15 cellular contexts compared by ENCODE assay signal in the genomic region with DNA sequence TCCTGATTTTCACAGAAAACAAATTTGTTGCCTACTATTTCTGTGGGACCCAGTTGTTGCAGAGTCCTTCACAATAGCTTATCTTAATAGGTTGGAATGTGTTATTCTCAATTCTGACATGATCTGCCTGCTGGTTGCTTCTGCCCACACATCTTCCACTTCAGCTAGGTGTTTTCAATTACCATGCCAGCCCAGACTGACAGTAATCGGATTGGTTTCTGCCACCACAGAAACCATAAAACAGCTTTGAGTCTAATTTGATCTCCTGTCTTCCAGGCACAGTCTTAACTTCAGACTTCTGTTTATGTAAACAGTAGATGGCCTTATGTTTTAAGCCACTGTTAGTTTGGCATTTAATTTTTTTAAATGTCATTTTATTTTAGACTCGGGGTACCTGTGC.
A peak's percentile ranks its signal among the peaks of the same experiment; 100 is the strongest.
DNase-seq lines count a peak whose midpoint lies in the region; ATAC-seq, FAIRE-seq and TF ChIP-seq lines count a peak whose summit lies in the region.
"Had no signal": no experiment of that assay in that cellular context is flagged by ENCODE, and none has a peak within 500 bp of the region (broad histone marks: within the 10 kb centered on the region; RNA-seq: fewer than 3 reads in every experiment).

No MANE protein-coding gene starts in this region.

- ATAC-seq in stimulated activated effector memory CD8-positive, alpha-beta T cell treated with anti-CD3 and anti-CD28 coated beads, Interleukin-12 subunit alpha, Interleukin-12 subunit beta, amount 100 ng/mL, for 72 hours = peak; percentile 36
- ATAC-seq in GM18502 (IDR thresholded peaks at IDR 0.05; ENCODE audit: poor library complexity, unreplicated experiment) = no peak
- ATAC-seq: A549 had no signal

- H3K27ac ChIP-seq in WERI-Rb-1 = no peak overlapping the region
- H3K27ac ChIP-seq: C4-2B had no signal

- H3K27me3 Mint-ChIP-seq in type B pancreatic cell = no peaks in the 10 kb centered on the region

- DNase-seq in H54 (ENCODE audit: insufficient read length, low spot score) (no peak), NCI-H2227 (lab: John Stamatoyannopoulos, UW; ENCODE audit: unreplicated experiment) (peak; percentile 44), WERI-Rb-1 (peak; percentile 26), type B pancreatic cell (ENCODE audit: extremely low spot score, unreplicated experiment) (no peak), COR-L47 (lab: John Stamatoyannopoulos, UW) (no peak)
- no peak for DNase-seq in stimulated activated effector memory CD8-positive, alpha-beta T cell treated with anti-CD3 and anti-CD28 coated beads, Interleukin-12 subunit alpha, Interleukin-12 subunit beta, amount 100 ng/mL, for 72 hours (ENCODE audit: low spot score in 2 of 2)
- DNase-seq: BE2C; CD4-positive, alpha-beta memory T cell; DMS53; H7; IMR-90 had no signal

- TF ChIP-seq CTCF in WERI-Rb-1 (IDR thresholded peaks at IDR 0.05; ENCODE audit: low read depth, low read length) = no peak
- TF ChIP-seq CTCF in type B pancreatic cell (conservative IDR thresholded peaks at IDR 0.05) = no peak

- H3K9me3 ChIP-seq in WERI-Rb-1 (ENCODE audit: severe bottlenecking) = no peaks in the 10 kb centered on the region
- H3K9me3 ChIP-seq: A549, BE2C had no signal

- H3K36me3 ChIP-seq in WERI-Rb-1 = no peaks in the 10 kb centered on the region
- H3K36me3 ChIP-seq: BE2C had no signal

- H3K27ac Mint-ChIP-seq in stimulated activated effector memory CD8-positive, alpha-beta T cell treated with anti-CD3 and anti-CD28 coated beads, Interleukin-12 subunit alpha, Interleukin-12 subunit beta, amount 100 ng/mL, for 72 hours = no peak overlapping the region
- no peak overlapping the region for H3K27ac Mint-ChIP-seq in type B pancreatic cell
- H3K27ac Mint-ChIP-seq: CD4-positive, alpha-beta memory T cell had no signal

- no peak overlapping the region for H3K4me3 Mint-ChIP-seq in stimulated activated effector memory CD8-positive, alpha-beta T cell treated with anti-CD3 and anti-CD28 coated beads, Interleukin-12 subunit alpha, Interleukin-12 subunit beta, amount 100 ng/mL, for 72 hours
- H3K4me3 Mint-ChIP-seq in type B pancreatic cell = no peak overlapping the region
- H3K4me3 Mint-ChIP-seq: CD4-positive, alpha-beta memory T cell had no signal

- peak; percentile 6 for FAIRE-seq in H54 (lab: Jason Lieb, UNC)
- FAIRE-seq: A549, GM18507 had no signal

- H3K4me1 Mint-ChIP-seq in stimulated activated effector memory CD8-positive, alpha-beta T cell treated with anti-CD3 and anti-CD28 coated beads, Interleukin-12 subunit alpha, Interleukin-12 subunit beta, amount 100 ng/mL, for 72 hours = no peaks in the 10 kb centered on the region
- peaks cover 7% of the 10 kb centered on the region for H3K4me1 Mint-ChIP-seq in type B pancreatic cell (ENCODE audit: unreplicated experiment)
- H3K4me1 Mint-ChIP-seq: CD4-positive, alpha-beta memory T cell had no signal

- no peaks in the 10 kb centered on the region for H3K36me3 Mint-ChIP-seq in stimulated activated effector memory CD8-positive, alpha-beta T cell treated with anti-CD3 and anti-CD28 coated beads, Interleukin-12 subunit alpha, Interleukin-12 subunit beta, amount 100 ng/mL, for 72 hours
- H3K36me3 Mint-ChIP-seq in type B pancreatic cell = no peaks in the 10 kb centered on the region
- H3K36me3 Mint-ChIP-seq: CD4-positive, alpha-beta memory T cell had no signal

- H3K27me3 ChIP-seq in WERI-Rb-1 (ENCODE audit: insufficient read depth, low read depth, severe bottlenecking) = no peaks in the 10 kb centered on the region
- H3K27me3 ChIP-seq: BE2C had no signal

- TF ChIP-seq POLR2A in H54 (IDR thresholded peaks at IDR 0.05; ENCODE audit: low read depth, low read length) = no peak

- H3K9me3 Mint-ChIP-seq in stimulated activated effector memory CD8-positive, alpha-beta T cell treated with anti-CD3 and anti-CD28 coated beads, Interleukin-12 subunit alpha, Interleukin-12 subunit beta, amount 100 ng/mL, for 72 hours = no peaks in the 10 kb centered on the region
- H3K9me3 Mint-ChIP-seq in type B pancreatic cell = peaks cover 3% of the 10 kb centered on the region

- H3K4me3 ChIP-seq in WERI-Rb-1 (ENCODE audit: low read depth, low read length) = no peak overlapping the region
- H3K4me3 ChIP-seq: A549 had no signal

Comparison
In these comparisons a context has a peak if more than half of its experiments do, and no peak if none do; other contexts are left out.
1. DNase-seq: peak in NCI-H2227 (single experiment) and WERI-Rb-1 (single experiment); none in H54 (single experiment), stimulated activated effector memory CD8-positive, alpha-beta T cell treated with anti-CD3 and anti-CD28 coated beads, Interleukin-12 subunit alpha, Interleukin-12 subunit beta, amount 100 ng/mL, for 72 hours (0 of 2), type B pancreatic cell (single experiment) and COR-L47 (single experiment).